Comparison of ENCODE assay signal across 1 cellular context in genomic region chr10:88150338-88150737, GRCh38.
TF ChIP-seq lines count a peak whose summit lies in the region.

No MANE protein-coding gene starts in this region.

TF ChIP-seq in GM23338, 12 proteins besides CTCF, POLR2A, EP300 and RAD21 (continued from another document):
- no peak for TF ChIP-seq ZNF462 (CRISPR knock-in tag; IDR thresholded peaks at IDR 0.05)
- TF ChIP-seq POLR2AphosphoS5 (IDR thresholded peaks at IDR 0.05; ENCODE audit: low read depth) = no peak
